ENCODE assay signal across 20 cellular contexts in genomic region chr19:3603121-3603841, GRCh38. TPM values are rescaled to one million over a fixed set of nuclear protein-coding genes. Genes with fewer than 3 reads are reported as not detected.
DNase-seq lines count a peak whose midpoint lies in the region; ATAC-seq and TF ChIP-seq lines count a peak whose summit lies in the region.
"Had no signal": no experiment of that assay in that cellular context is flagged by ENCODE, and none has a peak within 500 bp of the region (broad histone marks: within the 10 kb centered on the region; RNA-seq: fewer than 3 reads in every experiment).

No MANE protein-coding gene starts in this region.

- no peaks in the 10 kb centered on the region for H3K27me3 ChIP-seq in duodenal mucosa (ENCODE audit: control insufficient read depth in 1 of 2, insufficient read depth in 2 of 2, low read length in 2 of 2)
- no peaks in the 10 kb centered on the region for H3K27me3 ChIP-seq in mesenchymal stem cell (ENCODE audit: control insufficient read depth in 1 of 2, insufficient read depth in 1 of 2, low read length in 2 of 2)
- peaks cover 4% of the 10 kb centered on the region for H3K27me3 ChIP-seq in transverse colon
- no peaks in the 10 kb centered on the region for H3K27me3 ChIP-seq in effector memory CD4-positive, alpha-beta T cell (replicated peaks; ENCODE audit: control insufficient read depth, insufficient read depth, low read length, poor library complexity, severe bottlenecking)

- no peaks in the 10 kb centered on the region for H3K36me3 Mint-ChIP-seq in activated T-helper 17 cell treated with anti-CD3 and anti-CD28 coated beads, Interleukin-2, amount 50 U/mL, for 72 hours (ENCODE audit: low read depth)
- H3K36me3 Mint-ChIP-seq: activated CD8-positive, alpha-beta memory T cell treated with anti-CD3 and anti-CD28 coated beads, Interleukin-2, amount 10 ng/mL, durations not matched to agents 7 days and 5 days; mesothelial cell of epicardium had no signal

- H3K27ac Mint-ChIP-seq in activated T-helper 17 cell treated with anti-CD3 and anti-CD28 coated beads, Interleukin-2, amount 50 U/mL, for 72 hours, result no peak overlapping the region
- H3K27ac Mint-ChIP-seq: activated CD8-positive, alpha-beta memory T cell treated with anti-CD3 and anti-CD28 coated beads, Interleukin-2, amount 10 ng/mL, durations not matched to agents 7 days and 5 days; B cell; mesothelial cell of epicardium had no signal

- H3K4me3 ChIP-seq in HEK293 (ENCODE audit: low read depth, low read length) (no peak overlapping the region), duodenal mucosa (ENCODE audit: low read depth in 1 of 2, low read length in 2 of 2) (no peak overlapping the region), mesenchymal stem cell (ENCODE audit: insufficient read depth in 1 of 2, low read depth in 1 of 2, low read length in 2 of 2) (no peak overlapping the region), transverse colon (no peak overlapping the region)
- H3K4me3 ChIP-seq in effector memory CD4-positive, alpha-beta T cell (ENCODE audit: insufficient read depth, low read depth, low read length, poor library complexity, severe bottlenecking), result no peak overlapping the region
- H3K4me3 ChIP-seq: SK-N-MC had no signal

- H3K9ac ChIP-seq in duodenal mucosa (ENCODE audit: low read depth in 1 of 2, low read length in 2 of 2), result no peak overlapping the region
- no peak overlapping the region for H3K9ac ChIP-seq in mesenchymal stem cell (ENCODE audit: low read length)

- DNase-seq in mesenchymal stem cell (peak; percentile 42), transverse colon (no peak)
- no peak for DNase-seq in effector memory CD4-positive, alpha-beta T cell
- DNase-seq: activated CD8-positive, alpha-beta memory T cell treated with anti-CD3 and anti-CD28 coated beads, Interleukin-2, amount 10 ng/mL, durations not matched to agents 7 days and 5 days; activated effector memory CD4-positive, alpha-beta T cell treated with anti-CD3 and anti-CD28 coated beads, Interleukin-2, amount 50 U/mL, for 16 hours; anterior cingulate cortex; cerebellar nuclear complex; NCI-H1436; NCI-H2171 treated with DMSO at 0.1 percent for 48 hours; NCI-H774; stimulated activated naive CD4-positive, alpha-beta T cell had no signal

- H3K18ac ChIP-seq in mesenchymal stem cell (ENCODE audit: low read depth in 1 of 2, low read length in 2 of 2), result peak overlapping the region in 1 of 2 experiments; percentile 77

- H2AFZ ChIP-seq in mesenchymal stem cell (ENCODE audit: low read depth, low read length), result no peak overlapping the region

- H3K36me3 ChIP-seq in HEK293 (ENCODE audit: control insufficient read depth in 2 of 2, insufficient read depth in 1 of 2, low read length in 2 of 2) (no peaks in the 10 kb centered on the region; a peak in 1 of 3 replicates), duodenal mucosa (ENCODE audit: control insufficient read depth in 1 of 2, insufficient read depth in 2 of 2, low read length in 2 of 2) (no peaks in the 10 kb centered on the region), mesenchymal stem cell (ENCODE audit: control insufficient read depth in 1 of 2, insufficient read depth in 2 of 2, low read depth in 1 of 2, low read length in 2 of 2) (peaks cover 3 to 21% of the 10 kb centered on the region in 2 experiments), transverse colon (no peaks in the 10 kb centered on the region)
- no peaks in the 10 kb centered on the region for H3K36me3 ChIP-seq in effector memory CD4-positive, alpha-beta T cell (ENCODE audit: control insufficient read depth, insufficient read depth, low read length)

- H3K23ac ChIP-seq in mesenchymal stem cell (ENCODE audit: low read length in 2 of 2), result no peak overlapping the region

- no peak overlapping the region for H2BK5ac ChIP-seq in mesenchymal stem cell (ENCODE audit: low read depth, low read length, poor library complexity, severe bottlenecking)

- H3K79me1 ChIP-seq in mesenchymal stem cell (replicated peaks; ENCODE audit: low read length, poor library complexity, severe bottlenecking), result peaks cover 31% of the 10 kb centered on the region

- H3K27ac ChIP-seq in HEK293 (ENCODE audit: extremely low read depth, low read depth, low read length) (no peak overlapping the region), duodenal mucosa (ENCODE audit: low read depth, low read length) (peak overlapping the region; percentile 47), mesenchymal stem cell (ENCODE audit: low read length, poor library complexity, severe bottlenecking) (no peak overlapping the region), transverse colon (peak overlapping the region; percentile 9 to 60 (median 21))
- no peak overlapping the region for H3K27ac ChIP-seq in effector memory CD4-positive, alpha-beta T cell (ENCODE audit: insufficient read depth, low read length, poor library complexity, severe bottlenecking)
- H3K27ac ChIP-seq: SK-N-MC had no signal

- H2BK12ac ChIP-seq in mesenchymal stem cell (ENCODE audit: low read length in 2 of 2), result peak overlapping the region; percentile 28 to 57

- peak overlapping the region in 1 of 2 experiments; percentile 35 for H3K14ac ChIP-seq in mesenchymal stem cell (ENCODE audit: low read length in 2 of 2)

- POLR2A ChIA-PET in HEK293 (lab: Yijun Ruan, JAX), result no interaction called here

- TF ChIP-seq CTCF in HEK293 (tag by site-specific recombination; IDR thresholded peaks at IDR 0.05) (no peak), transverse colon (IDR thresholded peaks at IDR 0.05) (no peak)

- H3K27me3 Mint-ChIP-seq in activated T-helper 17 cell treated with anti-CD3 and anti-CD28 coated beads, Interleukin-2, amount 50 U/mL, for 72 hours, result peaks cover 9% of the 10 kb centered on the region
- H3K27me3 Mint-ChIP-seq: activated CD8-positive, alpha-beta memory T cell treated with anti-CD3 and anti-CD28 coated beads, Interleukin-2, amount 10 ng/mL, durations not matched to agents 7 days and 5 days; B cell had no signal

- H3K9me3 ChIP-seq in HEK293 (ENCODE audit: control insufficient read depth, insufficient read depth, low read depth, low read length) (no peaks in the 10 kb centered on the region), duodenal mucosa (ENCODE audit: control insufficient read depth in 1 of 2, low read length in 2 of 2) (no peaks in the 10 kb centered on the region), mesenchymal stem cell (ENCODE audit: control insufficient read depth, low read length) (no peaks in the 10 kb centered on the region), transverse colon (no peaks in the 10 kb centered on the region)
- no peaks in the 10 kb centered on the region for H3K9me3 ChIP-seq in effector memory CD4-positive, alpha-beta T cell (ENCODE audit: control insufficient read depth, low read length)

- no peak overlapping the region for H2BK120ac ChIP-seq in mesenchymal stem cell (ENCODE audit: low read depth, low read length)

- H2BK15ac ChIP-seq in mesenchymal stem cell (ENCODE audit: low read depth, poor library complexity, severe bottlenecking), result no peak overlapping the region

- intact Hi-C loops in transverse colon (cut with DNase I; ENCODE audit: low total_unique reads), result no loop called here

- peak overlapping the region; percentile 54 for H4K91ac ChIP-seq in mesenchymal stem cell (ENCODE audit: low read length)

- WGBS in mesenchymal stem cell, result 46% methylated on average over 24 of the region's 24 CpGs
- 76% methylated on average over 24 of the region's 24 CpGs; no CpG with 5 or more reads in 1 of the 2 donors for whole genome bisulfite sequencing in transverse colon (ENCODE audit: low coverage in 1 of 2), 2 donors

- no peak overlapping the region for H3K4me3 Mint-ChIP-seq in activated T-helper 17 cell treated with anti-CD3 and anti-CD28 coated beads, Interleukin-2, amount 50 U/mL, for 72 hours
- H3K4me3 Mint-ChIP-seq: activated CD8-positive, alpha-beta memory T cell treated with anti-CD3 and anti-CD28 coated beads, Interleukin-2, amount 10 ng/mL, durations not matched to agents 7 days and 5 days; B cell; mesothelial cell of epicardium; nephron had no signal

- no peaks in the 10 kb centered on the region for H3K4me1 Mint-ChIP-seq in activated T-helper 17 cell treated with anti-CD3 and anti-CD28 coated beads, Interleukin-2, amount 50 U/mL, for 72 hours

- peaks cover 3% of the 10 kb centered on the region; the same call in 1 of the 2 replicates for H3K4me1 ChIP-seq in HEK293 (ENCODE audit: control insufficient read depth, insufficient read depth, low read length)
- H3K4me1 ChIP-seq in duodenal mucosa (ENCODE audit: control insufficient read depth in 1 of 2, insufficient read depth in 2 of 2, low read length in 2 of 2), result peaks cover 13 to 24% of the 10 kb centered on the region in 2 donors
- H3K4me1 ChIP-seq in mesenchymal stem cell (ENCODE audit: control insufficient read depth, insufficient read depth, low read depth, low read length), result peaks cover 41% of the 10 kb centered on the region
- H3K4me1 ChIP-seq in transverse colon, result peaks cover 7 to 27% (median 22%) of the 10 kb centered on the region in 4 donors
- peaks cover 26% of the 10 kb centered on the region for H3K4me1 ChIP-seq in effector memory CD4-positive, alpha-beta T cell (ENCODE audit: control insufficient read depth, insufficient read depth, low read length, poor library complexity, severe bottlenecking)

- in situ Hi-C loops in transverse colon (cut with MboI; ENCODE audit: low pct_ligation_motif_present in 1 of 4, low pct_unique_long_range_greater_than_20kb in 1 of 4, low sequenced_read_pairs in 3 of 4), result no loop called here

- H2AK5ac ChIP-seq in mesenchymal stem cell (ENCODE audit: low read length, severe bottlenecking), result peak overlapping the region; percentile 58

- TF ChIP-seq EP300 in transverse colon (IDR thresholded peaks at IDR 0.05; ENCODE audit: low read depth), result no peak

- CTCF ChIA-PET in HEK293 (lab: Yijun Ruan, JAX), result interaction anchor here (0.6 kb wide), 1 partner anchor 14 kb away, joined by 3 read pairs; no protein-coding TSS in a partner anchor

- no peaks in the 10 kb centered on the region for H3K9me3 Mint-ChIP-seq in activated T-helper 17 cell treated with anti-CD3 and anti-CD28 coated beads, Interleukin-2, amount 50 U/mL, for 72 hours
- H3K9me3 Mint-ChIP-seq: mesothelial cell of epicardium, nephron had no signal

- ATAC-seq in activated T-helper 17 cell treated with anti-CD3 and anti-CD28 coated beads, Interleukin-2, amount 50 U/mL, for 72 hours (replicated peaks), result no peak
- no peak for ATAC-seq in GM21381 (IDR thresholded peaks at IDR 0.05; ENCODE audit: unreplicated experiment)
- ATAC-seq: activated CD8-positive, alpha-beta memory T cell treated with anti-CD3 and anti-CD28 coated beads, Interleukin-2, amount 10 ng/mL, durations not matched to agents 7 days and 5 days; Panc1 had no signal

- H3K4me2 ChIP-seq in mesenchymal stem cell (ENCODE audit: low read length, poor library complexity, severe bottlenecking), result peak overlapping the region; percentile 7

- no peak overlapping the region for H3K4ac ChIP-seq in mesenchymal stem cell (ENCODE audit: low read depth in 1 of 2, low read length in 2 of 2)

- TF ChIP-seq POLR2A in transverse colon (IDR thresholded peaks at IDR 0.05), result no peak

- H4K8ac ChIP-seq in mesenchymal stem cell (ENCODE audit: low read length), result peak overlapping the region; percentile 79

RNA-seq across cellular contexts. Expression of gene TBXA2R, which starts 3.4 kb away (rescaled TPM):
- 6.8 TPM for polyA plus RNA-seq in mesenchymal stem cell (2013, experiment 1 of 2)
- polyA plus RNA-seq in mesenchymal stem cell (2013, experiment 2 of 2), result 6.9 TPM
- total RNA-seq in transverse colon, result under 1 TPM in 2 of 4 donors, not detected in 2; 0.27 to 0.79 TPM
- under 1 TPM; 0.32 to 0.37 TPM for total RNA-seq in activated T-helper 17 cell treated with anti-CD3 and anti-CD28 coated beads, Interleukin-2, amount 50 U/mL, for 72 hours

RNA-seq across cellular contexts. Expression of gene GIPC3, which starts 18.0 kb away (rescaled TPM):
- 5.4 TPM for polyA plus RNA-seq in mesenchymal stem cell (2013, experiment 1 of 2)
- 5.2 TPM for polyA plus RNA-seq in mesenchymal stem cell (2013, experiment 2 of 2)
- under 1 TPM in 3 of 4 donors, not detected in 1; 0.14 to 0.95 (median 0.60) TPM for total RNA-seq in transverse colon
- total RNA-seq in activated T-helper 17 cell treated with anti-CD3 and anti-CD28 coated beads, Interleukin-2, amount 50 U/mL, for 72 hours, result under 1 TPM; 0.32 to 0.42 TPM

RNA-seq across cellular contexts. Expression of gene CACTIN, which starts 23.3 kb away (rescaled TPM):
- 16.6 TPM for polyA plus RNA-seq in mesenchymal stem cell (2013, experiment 1 of 2)
- 16.4 TPM for polyA plus RNA-seq in mesenchymal stem cell (2013, experiment 2 of 2)
- 10 to 100 TPM; 21.9 to 88.4 (median 53.0) TPM for total RNA-seq in transverse colon
- 10 to 100 TPM; 22.9 to 31.8 TPM for total RNA-seq in activated T-helper 17 cell treated with anti-CD3 and anti-CD28 coated beads, Interleukin-2, amount 50 U/mL, for 72 hours

RNA-seq across cellular contexts. Expression of gene HMG20B, which starts 30.5 kb away (rescaled TPM):
- polyA plus RNA-seq in mesenchymal stem cell (2013, experiment 1 of 2), result 91.0 TPM
- polyA plus RNA-seq in mesenchymal stem cell (2013, experiment 2 of 2), result 88.5 TPM
- 100 to 1,000 TPM in 3 of 4 donors, 10 to 100 TPM in 1; 88.9 to 555 (median 130) TPM for total RNA-seq in transverse colon
- total RNA-seq in activated T-helper 17 cell treated with anti-CD3 and anti-CD28 coated beads, Interleukin-2, amount 50 U/mL, for 72 hours, result 10 to 100 TPM; 40.0 to 52.3 TPM

RNA-seq across cellular contexts. Expression of gene MFSD12, which starts 45.9 kb away (rescaled TPM):
- 108 TPM for polyA plus RNA-seq in mesenchymal stem cell (2013, experiment 1 of 2)
- polyA plus RNA-seq in mesenchymal stem cell (2013, experiment 2 of 2), result 107 TPM
- 100 to 1,000 TPM in 1 of 4 donors, 10 to 100 TPM in 3; 35.2 to 214 (median 49.2) TPM for total RNA-seq in transverse colon
- 10 to 100 TPM; 38.3 to 64.1 TPM for total RNA-seq in activated T-helper 17 cell treated with anti-CD3 and anti-CD28 coated beads, Interleukin-2, amount 50 U/mL, for 72 hours

Comparison
In these comparisons a context has a peak if more than half of its experiments do, and no peak if none do; other contexts are left out.
1. H3K27ac ChIP-seq: peak in duodenal mucosa (single experiment) and transverse colon (4 of 4); none in HEK293 (single experiment), mesenchymal stem cell (single experiment) and effector memory CD4-positive, alpha-beta T cell (single experiment).